25 cellular contexts compared by ENCODE assay signal in genomic region chr11:91730071-91730470, GRCh38.
"Had no signal": no experiment of that assay in that cellular context is flagged by ENCODE, and none has a peak within 500 bp of the region (broad histone marks: within the 10 kb centered on the region; RNA-seq: fewer than 3 reads in every experiment).

No MANE protein-coding gene starts in this region.

- H3K4me3 ChIP-seq: ascending aorta, esophagus squamous epithelium, lower lobe of right lung, prostate gland, right lobe of liver, spleen, testis, upper lobe of left lung had no signal

- H3K4me1 Mint-ChIP-seq: activated CD4-positive, alpha-beta memory T cell treated with anti-CD3 and anti-CD28 coated beads, Interleukin-2, amount 10 ng/mL, durations not matched to agents 7 days and 5 days; natural killer cell; stimulated activated memory B cell treated with anti-CD40 and anti-IgM and Interleukin-4, amounts not matched to agents 10 μg/mL and 1 μg/mL and 100 μg/mL, for 72 hours; T-cell had no signal

- H3K27me3 ChIP-seq: ascending aorta, esophagus squamous epithelium, right lobe of liver, spleen, testis, upper lobe of left lung had no signal

- H3K36me3 ChIP-seq: ascending aorta, esophagus squamous epithelium, lower lobe of right lung, prostate gland, right lobe of liver, spleen, upper lobe of left lung had no signal

- H3K9me2 ChIP-seq: SK-N-SH had no signal

- DNase-seq: activated CD4-positive, alpha-beta memory T cell treated with anti-CD3 and anti-CD28 coated beads, Interleukin-2, amount 10 ng/mL, durations not matched to agents 7 days and 5 days; activated CD4-positive, alpha-beta T cell treated with anti-CD3 and anti-CD28 coated beads for 48 hours; activated CD4-positive, CD25-positive, alpha-beta regulatory T cell; activated naive CD4-positive, alpha-beta T cell treated with anti-CD3 and anti-CD28 coated beads, Interleukin-2, amount 50 U/mL, for 16 hours; activated T-cell treated with anti-CD3 and anti-CD28 coated beads, Interleukin-2, amount 50 U/mL, for 1 hour; effector memory CD4-positive, alpha-beta T cell; esophagus squamous epithelium; hippocampal formation; lower lobe of right lung; natural killer cell; occipital lobe; right lobe of liver; SK-N-SH; spleen; stimulated activated CD4-positive, alpha-beta T cell treated with anti-CD3 and anti-CD28 coated beads, Interleukin-4, amount 100 ng/mL, for 4 hours; T-cell; T-helper 9 cell; testis; upper lobe of left lung had no signal

- H3K27ac ChIP-seq: ascending aorta, esophagus squamous epithelium, lower lobe of right lung, prostate gland, right lobe of liver, spleen, testis, upper lobe of left lung had no signal

- H3K4me3 Mint-ChIP-seq: activated CD4-positive, alpha-beta memory T cell treated with anti-CD3 and anti-CD28 coated beads, Interleukin-2, amount 10 ng/mL, durations not matched to agents 7 days and 5 days; dendritic cell treated with granulocyte-macrophage colony-stimulating factor and Interleukin-4, amounts not matched to agents 40 ng/mL and 50 ng/mL, for 4 days; natural killer cell; stimulated activated memory B cell treated with anti-CD40 and anti-IgM and Interleukin-4, amounts not matched to agents 10 μg/mL and 1 μg/mL and 100 μg/mL, for 72 hours; T-cell had no signal

- ATAC-seq: lower lobe of right lung; natural killer cell; right lobe of liver; stimulated activated memory B cell treated with anti-CD40 and anti-IgM and Interleukin-4, amounts not matched to agents 10 μg/mL and 1 μg/mL and 100 μg/mL, for 72 hours; T-cell had no signal

- H3K27ac Mint-ChIP-seq: activated CD4-positive, alpha-beta memory T cell treated with anti-CD3 and anti-CD28 coated beads, Interleukin-2, amount 10 ng/mL, durations not matched to agents 7 days and 5 days; activated T-helper 2 cell treated with anti-CD3 and anti-CD28 coated beads, Interferon-gamma antibody, Interleukin-2, Interleukin-4, amounts not matched to agents 10 μg/mL and 5 μg/mL and 100 μg/mL, durations not matched to agents 14 hours and 24 hours and 36 hours; dendritic cell treated with granulocyte-macrophage colony-stimulating factor and Interleukin-4, amounts not matched to agents 40 ng/mL and 50 ng/mL, for 4 days; natural killer cell; stimulated activated memory B cell treated with anti-CD40 and anti-IgM and Interleukin-4, amounts not matched to agents 10 μg/mL and 1 μg/mL and 100 μg/mL, for 72 hours; T-cell had no signal

- H3K4me1 ChIP-seq: ascending aorta, esophagus squamous epithelium, lower lobe of right lung, prostate gland, right lobe of liver, spleen, testis, upper lobe of left lung had no signal

- H3K4me2 ChIP-seq: SK-N-SH had no signal

- FAIRE-seq: keratinocyte had no signal

- H3K27me3 Mint-ChIP-seq: activated CD4-positive, alpha-beta memory T cell treated with anti-CD3 and anti-CD28 coated beads, Interleukin-2, amount 10 ng/mL, durations not matched to agents 7 days and 5 days; dendritic cell treated with granulocyte-macrophage colony-stimulating factor and Interleukin-4, amounts not matched to agents 40 ng/mL and 50 ng/mL, for 4 days; stimulated activated memory B cell treated with anti-CD40 and anti-IgM and Interleukin-4, amounts not matched to agents 10 μg/mL and 1 μg/mL and 100 μg/mL, for 72 hours; T-cell had no signal

- H3K9me3 ChIP-seq: ascending aorta, lower lobe of right lung, prostate gland, right lobe of liver, SK-N-SH, testis had no signal

- H3K36me3 Mint-ChIP-seq: stimulated activated memory B cell treated with anti-CD40 and anti-IgM and Interleukin-4, amounts not matched to agents 10 μg/mL and 1 μg/mL and 100 μg/mL, for 72 hours; T-cell had no signal

- H3K9ac ChIP-seq: SK-N-SH had no signal
